Comparison of ENCODE assay signal across 36 cellular contexts in genomic region chr16:13342675-13343074, GRCh38.
"Had no signal": no experiment of that assay in that cellular context is flagged by ENCODE, and none has a peak within 500 bp of the region (broad histone marks: within the 10 kb centered on the region; RNA-seq: fewer than 3 reads in every experiment).

No MANE protein-coding gene starts in this region.

- H3K27me3 ChIP-seq: MG63 had no signal

- H3K36me3 ChIP-seq: MG63 had no signal

- H3K9me3 ChIP-seq: MG63 had no signal

- DNase-seq: Karpas-422, Kasumi-1, MG63, MM.1S, MV-4-11, NCI-H1048, NCI-H1092, NCI-H1092 treated with DMSO at 0.1 percent for 48 hours, NCI-H1105, NCI-H1105 treated with DMSO at 0.1 percent for 48 hours, NCI-H1417, NCI-H1417 treated with DMSO at 0.1 percent for 48 hours, NCI-H1436, NCI-H1436 treated with DMSO at 0.1 percent for 48 hours, NCI-H146, NCI-H1694, NCI-H1694 treated with DMSO at 0.1 percent for 48 hours, NCI-H187, NCI-H187 treated with DMSO at 0.1 percent for 48 hours, NCI-H1930, NCI-H2029, NCI-H2029 treated with DMSO at 0.1 percent for 48 hours, NCI-H2081, NCI-H2081 treated with DMSO at 0.1 percent for 48 hours, NCI-H2107, NCI-H2171, NCI-H2171 treated with DMSO at 0.1 percent for 48 hours, NCI-H2227 treated with DMSO at 0.1 percent for 48 hours, NCI-H226, NCI-H345, NCI-H446, NCI-H446 treated with DMSO at 0.1 percent for 48 hours, NCI-H510A, NCI-H510A treated with DMSO at 0.1 percent for 48 hours, NCI-H524, NCI-H524 treated with DMSO at 0.1 percent for 48 hours had no signal

- H3K4me3 ChIP-seq: MG63 had no signal
